In the genomic region with DNA sequence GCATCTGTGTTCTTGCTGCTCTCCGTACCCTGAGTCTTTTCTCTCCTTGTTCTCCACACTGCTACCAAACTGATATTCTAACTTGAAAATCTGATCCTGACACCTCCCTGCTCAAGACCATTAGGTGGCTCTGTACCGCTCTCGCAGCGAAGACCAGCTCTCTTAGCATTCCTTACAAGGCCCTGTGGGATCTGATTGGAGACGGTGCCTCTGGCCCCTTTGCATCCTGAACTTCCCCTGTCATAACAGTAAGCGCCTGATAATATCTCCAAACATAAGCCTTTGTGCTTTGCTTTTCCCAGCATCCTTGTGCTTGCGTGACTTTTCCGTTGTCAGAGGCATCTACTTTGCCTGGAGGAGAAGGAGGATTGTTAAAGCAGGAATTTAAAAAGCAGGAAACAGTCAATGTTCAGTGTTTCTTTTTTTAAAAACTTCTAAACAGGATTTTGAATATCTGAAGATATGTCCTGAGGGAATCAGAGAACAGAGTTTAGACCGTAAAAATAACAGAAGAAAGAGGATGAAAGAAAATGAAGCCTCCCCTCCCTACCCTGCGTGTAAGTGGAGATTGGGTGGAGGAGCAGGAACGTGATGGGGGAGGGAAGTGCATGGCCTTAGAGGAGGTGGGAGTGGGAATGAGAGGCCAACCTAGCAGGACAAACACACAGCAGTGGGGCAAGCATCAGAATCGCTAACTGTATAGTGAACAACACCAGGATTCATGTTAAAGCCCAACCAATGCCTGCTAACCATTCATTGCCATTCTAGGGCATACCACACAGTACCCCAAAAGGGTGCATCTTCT, we compare ENCODE assay signal across 12 cellular contexts.
A peak's percentile ranks its signal among the peaks of the same experiment; 100 is the strongest.
DNase-seq lines count a peak whose midpoint lies in the region; ATAC-seq and TF ChIP-seq lines count a peak whose summit lies in the region.
"Had no signal": no experiment of that assay in that cellular context is flagged by ENCODE, and none has a peak within 500 bp of the region (broad histone marks: within the 10 kb centered on the region; RNA-seq: fewer than 3 reads in every experiment).

No MANE protein-coding gene starts in this region.

- H3K9me2 ChIP-seq in PC-9 (ENCODE audit: insufficient read depth) = no peaks in the 10 kb centered on the region

- no peak overlapping the region for H2AFZ ChIP-seq in PC-9

- no peak overlapping the region for H3K4me3 Mint-ChIP-seq in nephron progenitor cell
- H3K4me3 Mint-ChIP-seq: activated naive CD8-positive, alpha-beta T cell; T-helper 1 cell treated with Interleukin-12 subunit alpha and Interleukin-12 subunit beta and Interleukin-4 antibody, amounts not matched to agents 30 μg/mL and 1 μg/mL, for 36 hours had no signal

- H3F3A ChIP-seq in PC-9 (ENCODE audit: insufficient read depth, low read depth) = no peaks in the 10 kb centered on the region

- no TSS peak for BruUV-seq in PC-9 (replicated peaks; lab: Mats Ljungman, UMichigan)

- no peak overlapping the region for H3K27ac ChIP-seq in PC-9

- H3K4me1 ChIP-seq in PC-9 (replicated peaks; ENCODE audit: insufficient read depth) = 0 out of 2 replicates have a peak, but pooled peaks cover 7% of the 10 kb centered on the region

- peaks cover 5% of the 10 kb centered on the region for H3K27me3 Mint-ChIP-seq in nephron progenitor cell (ENCODE audit: low read depth, poor library complexity)

- H3K9me3 Mint-ChIP-seq in nephron progenitor cell = peaks cover 12% of the 10 kb centered on the region

- no peaks in the 10 kb centered on the region for H3K36me3 Mint-ChIP-seq in nephron progenitor cell (ENCODE audit: low read depth)
- H3K36me3 Mint-ChIP-seq: activated naive CD8-positive, alpha-beta T cell had no signal

- H3K79me2 ChIP-seq in PC-9 (ENCODE audit: low read depth) = no peaks in the 10 kb centered on the region

- no peaks in the 10 kb centered on the region for H3K27me3 ChIP-seq in PC-9 (ENCODE audit: insufficient read depth, low read depth)

- no peak overlapping the region for H3K4me2 ChIP-seq in PC-9

- no peak for ATAC-seq in stimulated activated naive CD8-positive, alpha-beta T cell treated with anti-CD3 and anti-CD28 coated beads, Interleukin-15, Interleukin-2, amounts not matched to agents 100 U/mL and 50 U/mL, for 24 hours
- ATAC-seq: left colon had no signal

- H4K20me1 ChIP-seq in PC-9 (ENCODE audit: insufficient read depth) = no peaks in the 10 kb centered on the region

- no peak overlapping the region for H3K27ac Mint-ChIP-seq in nephron progenitor cell
- H3K27ac Mint-ChIP-seq: activated naive CD8-positive, alpha-beta T cell; T-helper 1 cell treated with Interleukin-12 subunit alpha and Interleukin-12 subunit beta and Interleukin-4 antibody, amounts not matched to agents 30 μg/mL and 1 μg/mL, for 36 hours had no signal

- no peaks in the 10 kb centered on the region for H3K4me1 Mint-ChIP-seq in nephron progenitor cell

- POLR2A ChIA-PET in PC-9 (lab: Charles Lee; ENCODE audit: unreplicated experiment) = no interaction called here

- DNase-seq in AG09319 (ENCODE audit: extremely low read depth, low read depth) = no peak
- peak; percentile 93 for DNase-seq in SK-N-DZ (ENCODE audit: low spot score)
- DNase-seq in fibroblast of villous mesenchyme (ENCODE audit: low read depth) = peak; percentile 88
- peak; percentile 21 for DNase-seq in nephron progenitor cell
- no peak for DNase-seq in stimulated activated CD8-positive, alpha-beta memory T cell treated with anti-CD3 and anti-CD28 coated beads, Interleukin-4, amount 100 ng/mL, for 48 hours
- no peak for DNase-seq in PC-9
- no peak for DNase-seq in NCI-H128 (lab: John Stamatoyannopoulos, UW; ENCODE audit: unreplicated experiment)
- no peak for DNase-seq in stimulated activated naive CD8-positive, alpha-beta T cell treated with anti-CD3 and anti-CD28 coated beads, Interleukin-15, Interleukin-2, amounts not matched to agents 100 U/mL and 50 U/mL, for 24 hours
- DNase-seq: NCI-H1436 had no signal

- intact Hi-C loops in PC-9 (cut with micrococcal nuclease; ENCODE audit: unreplicated experiment) = no loop called here

- H3K36me3 ChIP-seq in PC-9 (ENCODE audit: low read depth) = no peaks in the 10 kb centered on the region

- TF ChIP-seq CTCF in AG09319 (IDR thresholded peaks at IDR 0.05; ENCODE audit: low read depth, low read length) (peak; percentile 8; the same call in 1 of the 2 replicates), fibroblast of villous mesenchyme (IDR thresholded peaks at IDR 0.05; ENCODE audit: insufficient read depth, low read depth, low read length) (peak; percentile 43), nephron progenitor cell (IDR thresholded peaks at IDR 0.05) (no peak), PC-9 (conservative IDR thresholded peaks at IDR 0.05) (no peak)

- H3K9me3 ChIP-seq in PC-9 (ENCODE audit: insufficient read depth, low read depth) = no peaks in the 10 kb centered on the region

- H3K4me3 ChIP-seq in fibroblast of villous mesenchyme (ENCODE audit: low read depth, low read length) (no peak overlapping the region), PC-9 (no peak overlapping the region)

- CTCF ChIA-PET in PC-9 (lab: Charles Lee) = no interaction called here

Comparison
In these comparisons a context has a peak if more than half of its experiments do, and no peak if none do; other contexts are left out.
1. DNase-seq: peak in SK-N-DZ (single experiment), fibroblast of villous mesenchyme (single experiment) and nephron progenitor cell (single experiment); none in AG09319 (single experiment), stimulated activated CD8-positive, alpha-beta memory T cell treated with anti-CD3 and anti-CD28 coated beads, Interleukin-4, amount 100 ng/mL, for 48 hours (single experiment), PC-9 (0 of 2), NCI-H128 (single experiment) and stimulated activated naive CD8-positive, alpha-beta T cell treated with anti-CD3 and anti-CD28 coated beads, Interleukin-15, Interleukin-2, amounts not matched to agents 100 U/mL and 50 U/mL, for 24 hours (single experiment).
2. CTCF ChIP-seq: peak in AG09319 (single experiment) and fibroblast of villous mesenchyme (single experiment); none in nephron progenitor cell (single experiment) and PC-9 (single experiment).